ENCODE assay signal across 21 cellular contexts in genomic region chr6:12545141-12545540, GRCh38.
"Had no signal": no experiment of that assay in that cellular context is flagged by ENCODE, and none has a peak within 500 bp of the region (broad histone marks: within the 10 kb centered on the region; RNA-seq: fewer than 3 reads in every experiment).

No MANE protein-coding gene starts in this region.

- H3K27ac ChIP-seq: esophagus squamous epithelium, gastrocnemius medialis, neural progenitor cell, prostate gland, upper lobe of right lung had no signal

- H3K9me3 Mint-ChIP-seq: activated CD4-positive, alpha-beta memory T cell treated with anti-CD3 and anti-CD28 coated beads, Interleukin-2, amount 10 ng/mL, durations not matched to agents 7 days and 5 days had no signal

- H3K4me3 ChIP-seq: esophagus squamous epithelium, gastrocnemius medialis, neural progenitor cell, prostate gland, upper lobe of right lung had no signal

- ATAC-seq: activated CD4-positive, CD25-positive, alpha-beta regulatory T cell treated with anti-CD3 and anti-CD28 coated beads, Interleukin-2, amount 50 U/mL, for 24 hours; activated naive CD8-positive, alpha-beta T cell treated with anti-CD3 and anti-CD28 coated beads, Interleukin-2, amount 50 U/mL, for 24 hours; activated T-cell treated with anti-CD3 and anti-CD28 coated beads, Interleukin-2, amount 50 U/mL, for 72 hours; gastrocnemius medialis; naive thymus-derived CD8-positive, alpha-beta T cell; stimulated activated naive CD8-positive, alpha-beta T cell treated with anti-CD3 and anti-CD28 coated beads, Interleukin-15, Interleukin-2, amounts not matched to agents 100 U/mL and 50 U/mL, for 24 hours; upper lobe of right lung had no signal

- H3K9ac ChIP-seq: neural progenitor cell had no signal

- H3K36me3 ChIP-seq: esophagus squamous epithelium, gastrocnemius medialis, neural progenitor cell, prostate gland, upper lobe of right lung had no signal

- H3K36me3 Mint-ChIP-seq: brain; memory B cell; naive thymus-derived CD8-positive, alpha-beta T cell; neural progenitor cell had no signal

- H3K27ac Mint-ChIP-seq: activated CD4-positive, alpha-beta memory T cell treated with anti-CD3 and anti-CD28 coated beads, Interleukin-2, amount 10 ng/mL, durations not matched to agents 7 days and 5 days; activated CD4-positive, alpha-beta T cell treated with anti-CD3 and anti-CD28 coated beads, Interleukin-2, amount 10 ng/mL, durations not matched to agents 24 days and 14 days; activated naive CD8-positive, alpha-beta T cell treated with anti-CD3 and anti-CD28 coated beads, Interleukin-2, amount 50 U/mL, for 24 hours; activated T-cell treated with anti-CD3 and anti-CD28 coated beads, Interleukin-2, amount 50 U/mL, for 72 hours; memory B cell; naive thymus-derived CD8-positive, alpha-beta T cell; neural progenitor cell had no signal

- H3K4me3 Mint-ChIP-seq: activated CD4-positive, alpha-beta memory T cell treated with anti-CD3 and anti-CD28 coated beads, Interleukin-2, amount 10 ng/mL, durations not matched to agents 7 days and 5 days; activated CD4-positive, alpha-beta T cell treated with anti-CD3 and anti-CD28 coated beads, Interleukin-2, amount 10 ng/mL, durations not matched to agents 24 days and 14 days; activated naive CD8-positive, alpha-beta T cell treated with anti-CD3 and anti-CD28 coated beads, Interleukin-2, amount 50 U/mL, for 24 hours; activated T-cell treated with anti-CD3 and anti-CD28 coated beads, Interleukin-2, amount 50 U/mL, for 72 hours; brain; memory B cell; naive thymus-derived CD8-positive, alpha-beta T cell; neural progenitor cell had no signal

- H3K9me3 ChIP-seq: esophagus squamous epithelium, gastrocnemius medialis, prostate gland, upper lobe of right lung had no signal

- H3K27me3 Mint-ChIP-seq: activated CD4-positive, alpha-beta memory T cell treated with anti-CD3 and anti-CD28 coated beads, Interleukin-2, amount 10 ng/mL, durations not matched to agents 7 days and 5 days; activated CD4-positive, alpha-beta T cell treated with anti-CD3 and anti-CD28 coated beads, Interleukin-2, amount 10 ng/mL, durations not matched to agents 24 days and 14 days; brain had no signal

- H3K4me1 Mint-ChIP-seq: activated CD4-positive, alpha-beta T cell treated with anti-CD3 and anti-CD28 coated beads, Interleukin-2, amount 10 ng/mL, durations not matched to agents 24 days and 14 days; activated naive CD8-positive, alpha-beta T cell treated with anti-CD3 and anti-CD28 coated beads, Interleukin-2, amount 50 U/mL, for 24 hours; brain; memory B cell; naive thymus-derived CD8-positive, alpha-beta T cell; neural progenitor cell had no signal

- H3K4me1 ChIP-seq: gastrocnemius medialis, neural progenitor cell, prostate gland, upper lobe of right lung had no signal

- FAIRE-seq: islet of Langerhans had no signal

- DNase-seq: activated CD4-positive, alpha-beta memory T cell treated with anti-CD3 and anti-CD28 coated beads, Interleukin-2, amount 10 ng/mL, durations not matched to agents 7 days and 5 days; activated CD4-positive, alpha-beta T cell treated with anti-CD3 and anti-CD28 coated beads, Interleukin-2, amount 10 ng/mL, durations not matched to agents 24 days and 14 days; activated effector memory CD4-positive, alpha-beta T cell treated with anti-CD3 and anti-CD28 coated beads, Interleukin-2, amount 50 U/mL, for 16 hours; activated naive CD4-positive, alpha-beta T cell treated with anti-CD3 and anti-CD28 coated beads, Interleukin-2, amount 50 U/mL, for 16 hours; activated naive CD8-positive, alpha-beta T cell treated with anti-CD3 and anti-CD28 coated beads, Interleukin-2, amount 50 U/mL, for 24 hours; activated T-cell treated with anti-CD3 and anti-CD28 coated beads, Interleukin-2, amount 50 U/mL, for 72 hours; esophagus squamous epithelium; gastrocnemius medialis; hypothalamus; left cardiac atrium; naive thymus-derived CD8-positive, alpha-beta T cell; stimulated activated CD4-positive, alpha-beta T cell treated with anti-CD3 and anti-CD28 coated beads, Interleukin-12 subunit alpha, Interleukin-12 subunit beta, amount 100 ng/mL, for 4 hours; stimulated activated CD4-positive, alpha-beta T cell treated with anti-CD3 and anti-CD28 coated beads, Interleukin-4, amount 100 ng/mL, for 4 hours; stimulated activated naive CD8-positive, alpha-beta T cell treated with anti-CD3 and anti-CD28 coated beads, Interleukin-15, Interleukin-2, amounts not matched to agents 100 U/mL and 50 U/mL, for 24 hours; upper lobe of right lung had no signal

- H3K4me2 ChIP-seq: neural progenitor cell had no signal

- H3K27me3 ChIP-seq: esophagus squamous epithelium, gastrocnemius medialis, neural progenitor cell, upper lobe of right lung had no signal

- H2AFZ ChIP-seq: neural progenitor cell had no signal
